8 cellular contexts compared by ENCODE assay signal in genomic region chr1:58555393-58555792, GRCh38. TPM values are rescaled to one million over a fixed set of nuclear protein-coding genes. Genes with fewer than 3 reads are reported as not detected.
"Had no signal": no experiment of that assay in that cellular context is flagged by ENCODE, and none has a peak within 500 bp of the region (broad histone marks: within the 10 kb centered on the region; RNA-seq: fewer than 3 reads in every experiment).

No MANE protein-coding gene starts in this region.

- H3K27ac Mint-ChIP-seq: IgD-negative memory B cell had no signal

- H3K4me3 Mint-ChIP-seq: IgD-negative memory B cell had no signal

- ATAC-seq: K562 had no signal

- H3K27ac ChIP-seq: HL-60 had no signal

- FAIRE-seq: HTR-8/SVneo, K562 had no signal

- DNase-seq: IMR-90, KBM-7, KG1 had no signal

- H3K4me1 Mint-ChIP-seq: IgD-negative memory B cell had no signal

- H3K4me3 ChIP-seq: K562 had no signal

RNA-seq across cellular contexts. Expression of gene TACSTD2, which starts 21.7 kb away (rescaled TPM):
- total RNA-seq: HT1080, IMR-90 had no signal
- polyA plus RNA-seq: IgD-negative memory B cell, IMR-90 had no signal
